1 cellular context compared by ENCODE assay signal in genomic region chr11:71710071-71710704, GRCh38.
TF ChIP-seq lines count a peak whose summit lies in the region.

No MANE protein-coding gene starts in this region.

TF ChIP-seq in K562, 482 proteins besides CTCF, POLR2A, EP300 and RAD21:
- TF ChIP-seq RFX1 (IDR thresholded peaks at IDR 0.05) (peak; percentile 94), MAFG (tag; conservative IDR thresholded peaks at IDR 0.05) (peak; percentile 80), FOXJ2 (tag; IDR thresholded peaks at IDR 0.05) (peak; percentile 94), FOXK2 (conservative IDR thresholded peaks at IDR 0.05 in 1 of 2, IDR thresholded peaks at IDR 0.05 in 1 of 2; ENCODE audit: low read depth in 2 of 2) (peak; percentile 18 to 58; a peak in 2 of 4 replicates), CTBP1 (IDR thresholded peaks at IDR 0.05; ENCODE audit: borderline replicate concordance) (0 out of 2 replicates have a peak, but pooled peaks have one; percentile 20), FOXJ3 (CRISPR knock-in tag; IDR thresholded peaks at IDR 0.05) (peak; percentile 81; the same call in 1 of the 2 replicates), NRF1 (conservative IDR thresholded peaks at IDR 0.05 in 1 of 2, IDR thresholded peaks at IDR 0.05 in 1 of 2) (0 out of 4 replicates have a peak, but pooled peaks of 1 of the 2 experiments have one; percentile 9), C11orf30 (IDR thresholded peaks at IDR 0.05; ENCODE audit: low read depth) (peak; percentile 95), MAFF (IDR thresholded peaks at IDR 0.05; ENCODE audit: low read length) (peak; percentile 62; the same call in 1 of the 2 replicates), ZNF316 (IDR thresholded peaks at IDR 0.05) (peak; percentile 96), MAFK (IDR thresholded peaks at IDR 0.05; ENCODE audit: low read length) (peak; percentile 60; the same call in 1 of the 2 replicates)
TF ChIP-seq in K562: peak in this region for 11; not testable (repeated sequence) for 471.
